ENCODE assay signal across 1 cellular context in the genomic region with DNA sequence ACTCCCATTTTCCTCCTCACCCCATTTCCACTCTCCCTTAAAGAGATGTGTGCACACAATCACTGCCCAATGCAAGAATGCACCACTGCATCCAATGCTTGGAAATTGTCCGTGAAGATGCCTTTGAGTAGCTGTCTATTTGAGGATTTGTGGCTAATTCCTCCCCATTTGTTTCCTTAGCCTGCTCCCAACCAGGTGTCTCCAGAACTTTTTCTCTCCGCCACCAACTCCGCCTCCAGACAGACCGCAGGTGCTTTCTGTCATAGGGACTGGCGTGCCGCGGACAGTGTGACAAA.
TF ChIP-seq lines count a peak whose summit lies in the region.

No MANE protein-coding gene starts in this region.

TF ChIP-seq in HCT116, 20 proteins besides CTCF, POLR2A, EP300 and RAD21 (continued from another document):
- TF ChIP-seq TCF7L2 (IDR thresholded peaks at IDR 0.05; ENCODE audit: borderline replicate concordance, extremely low read depth, insufficient read depth, insufficient read length), result no peak
- no peak for TF ChIP-seq POLR2AphosphoS5 (IDR thresholded peaks at IDR 0.05; ENCODE audit: low read depth, low read length)
- TF ChIP-seq ZNF274 (IDR thresholded peaks at IDR 0.05; ENCODE audit: low read depth, low read length), result no peak
- no peak for TF ChIP-seq ZFX (IDR thresholded peaks at IDR 0.05)
- no peak for TF ChIP-seq SIN3A (IDR thresholded peaks at IDR 0.05; ENCODE audit: low read depth)
- TF ChIP-seq ELF1 (IDR thresholded peaks at IDR 0.05; ENCODE audit: borderline replicate concordance, low read depth), result no peak
- no peak for TF ChIP-seq EGR1 (IDR thresholded peaks at IDR 0.05; ENCODE audit: low read depth)
- TF ChIP-seq EZH2 (IDR thresholded peaks at IDR 0.05), result no peak
- no peak for TF ChIP-seq SRF (IDR thresholded peaks at IDR 0.05; ENCODE audit: low read depth)
